10 cellular contexts compared by ENCODE assay signal in the genomic region with DNA sequence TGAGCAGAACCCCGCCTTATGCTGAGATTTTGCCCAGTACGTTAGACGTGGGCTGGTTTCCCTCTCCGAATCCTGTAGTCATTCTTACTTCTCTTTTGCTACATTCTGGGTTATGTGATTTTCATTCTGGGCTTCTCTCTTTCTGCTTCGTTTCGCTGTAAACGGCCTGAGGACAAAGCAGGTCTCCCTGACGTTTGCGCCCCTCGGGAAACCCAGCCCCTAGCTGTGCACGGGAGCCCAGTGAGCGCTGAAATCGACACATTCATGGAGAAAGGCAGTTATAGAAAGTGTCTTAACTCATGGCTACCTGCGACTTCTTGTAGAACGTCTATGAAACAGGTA. TPM values are rescaled to one million over a fixed set of nuclear protein-coding genes. Genes with fewer than 3 reads are reported as not detected.
DNase-seq lines count a peak whose midpoint lies in the region; ATAC-seq and TF ChIP-seq lines count a peak whose summit lies in the region.
"Had no signal": no experiment of that assay in that cellular context is flagged by ENCODE, and none has a peak within 500 bp of the region (broad histone marks: within the 10 kb centered on the region; RNA-seq: fewer than 3 reads in every experiment).

No MANE protein-coding gene starts in this region.

- ATAC-seq in T-cell (replicated peaks in 1 of 4) (peak in 1 of 4 experiments; percentile 28), foreskin keratinocyte (peak; percentile 12), HG03135 (IDR thresholded peaks at IDR 0.05; ENCODE audit: unreplicated experiment) (no peak), gastroesophageal sphincter (no peak)

- no peak for DNase-seq in CD8-positive, alpha-beta memory T cell
- DNase-seq in T-cell (no peak), foreskin keratinocyte (no peak), progenitor cell of endocrine pancreas (ENCODE audit: low spot score, unreplicated experiment) (no peak), retina (no peak), NCI-H510A treated with DMSO at 0.1 percent for 48 hours (lab: John Stamatoyannopoulos, UW) (no peak)

- TF ChIP-seq CTCF in foreskin keratinocyte (conservative IDR thresholded peaks at IDR 0.05) (no peak), progenitor cell of endocrine pancreas (IDR thresholded peaks at IDR 0.05; ENCODE audit: unreplicated experiment) (no peak), gastroesophageal sphincter (IDR thresholded peaks at IDR 0.05) (no peak)

- peaks cover 0 to 4% (median 2%) of the 10 kb centered on the region in 3 donors for H3K36me3 Mint-ChIP-seq in CD8-positive, alpha-beta memory T cell
- H3K36me3 Mint-ChIP-seq in T-cell (no peaks in the 10 kb centered on the region), progenitor cell of endocrine pancreas (ENCODE audit: insufficient read depth) (no peaks in the 10 kb centered on the region)

- peaks cover 50 to 83% of the 10 kb centered on the region in 2 donors for H3K27me3 Mint-ChIP-seq in CD8-positive, alpha-beta memory T cell
- peaks cover 72 to 76% of the 10 kb centered on the region in 2 donors for H3K27me3 Mint-ChIP-seq in T-cell
- H3K27me3 Mint-ChIP-seq in progenitor cell of endocrine pancreas: peaks cover 30% of the 10 kb centered on the region

- H3K4me3 Mint-ChIP-seq in CD8-positive, alpha-beta memory T cell: peak overlapping the region in 4 of 7 donors; percentile 1 to 52 (median 42)
- H3K4me3 Mint-ChIP-seq in T-cell (peak overlapping the region in 2 of 3 donors; percentile 47 to 66), progenitor cell of endocrine pancreas (ENCODE audit: low read depth) (peak overlapping the region; percentile 70)

- no peaks in the 10 kb centered on the region for H3K4me1 ChIP-seq in CD8-positive, alpha-beta memory T cell (ENCODE audit: insufficient read depth, low read length)
- H3K4me1 ChIP-seq in foreskin keratinocyte: peaks cover 8% of the 10 kb centered on the region
- peaks cover 0 to 11% (median 2%) of the 10 kb centered on the region in 3 donors for H3K4me1 ChIP-seq in gastroesophageal sphincter

- TF ChIP-seq EP300 in gastroesophageal sphincter (IDR thresholded peaks at IDR 0.05): no peak

- no peaks in the 10 kb centered on the region for H3K36me3 ChIP-seq in CD8-positive, alpha-beta memory T cell (ENCODE audit: insufficient read depth, low read length)
- no peaks in the 10 kb centered on the region for H3K36me3 ChIP-seq in gastroesophageal sphincter

- no peak overlapping the region for H3K4me3 ChIP-seq in CD8-positive, alpha-beta memory T cell (ENCODE audit: low read length)
- peak overlapping the region in 1 of 2 donors; percentile 33 for H3K4me3 ChIP-seq in gastroesophageal sphincter

- TF ChIP-seq POLR2A in gastroesophageal sphincter (IDR thresholded peaks at IDR 0.05): no peak

- CTCF ChIA-PET in CD8-positive, alpha-beta memory T cell (lab: Charles Lee): no interaction called here
- CTCF ChIA-PET in T-cell (lab: Charles Lee): no interaction called here

- peaks cover 3 to 8% (median 5%) of the 10 kb centered on the region in 3 donors for H3K4me1 Mint-ChIP-seq in CD8-positive, alpha-beta memory T cell
- peaks cover 5 to 11% (median 8%) of the 10 kb centered on the region in 3 donors for H3K4me1 Mint-ChIP-seq in T-cell
- peaks cover 7% of the 10 kb centered on the region for H3K4me1 Mint-ChIP-seq in progenitor cell of endocrine pancreas (ENCODE audit: low read depth)

- peaks cover 12% of the 10 kb centered on the region for H3K27me3 ChIP-seq in CD8-positive, alpha-beta memory T cell (ENCODE audit: insufficient read depth, low read length, poor library complexity, severe bottlenecking)
- H3K27me3 ChIP-seq in foreskin keratinocyte (no peaks in the 10 kb centered on the region), gastroesophageal sphincter (peaks cover 43% of the 10 kb centered on the region)

- H3K9me3 ChIP-seq in CD8-positive, alpha-beta memory T cell (ENCODE audit: low read length): no peaks in the 10 kb centered on the region
- no peaks in the 10 kb centered on the region for H3K9me3 ChIP-seq in gastroesophageal sphincter

- peaks cover 0 to 3% (median 0%) of the 10 kb centered on the region in 5 donors for H3K9me3 Mint-ChIP-seq in CD8-positive, alpha-beta memory T cell
- H3K9me3 Mint-ChIP-seq in T-cell (no peaks in the 10 kb centered on the region), progenitor cell of endocrine pancreas (ENCODE audit: low read depth) (no peaks in the 10 kb centered on the region)

- 8 to 10% methylated on average over 9 to 14 of the region's 15 CpGs for WGBS in gastroesophageal sphincter (ENCODE audit: low coverage in 1 of 2), 2 donors

- H3K27ac Mint-ChIP-seq in CD8-positive, alpha-beta memory T cell: peak overlapping the region in 1 of 8 donors; percentile 43
- H3K27ac Mint-ChIP-seq in T-cell (peak overlapping the region in 1 of 2 donors; percentile 10), progenitor cell of endocrine pancreas (peak overlapping the region; percentile 65)

- POLR2A ChIA-PET in CD8-positive, alpha-beta memory T cell (lab: Charles Lee): no interaction called here
- POLR2A ChIA-PET in T-cell (lab: Charles Lee): no interaction called here

- H3K27ac ChIP-seq in CD8-positive, alpha-beta memory T cell (ENCODE audit: low read depth, low read length): no peak overlapping the region
- no peak overlapping the region for H3K27ac ChIP-seq in foreskin keratinocyte
- H3K27ac ChIP-seq in gastroesophageal sphincter: no peak overlapping the region
- H3K27ac ChIP-seq: HL-60 had no signal

RNA-seq across cellular contexts. Expression of gene MC5R, which starts 22.7 kb away (rescaled TPM):
- not detected for total RNA-seq in CD8-positive, alpha-beta memory T cell
- not detected for polyA plus RNA-seq in CD8-positive, alpha-beta memory T cell
- total RNA-seq in T-cell (not detected), foreskin keratinocyte (not detected in 2 replicates), progenitor cell of endocrine pancreas (not detected in 2 replicates), gastroesophageal sphincter (not detected)
- not detected in 2 replicates for polyA plus RNA-seq in foreskin keratinocyte
- total RNA-seq: dermis microvascular lymphatic vessel endothelial cell had no signal
